In genomic region chr6:137866914-137867684, GRCh38 we compare ENCODE assay signal across 8 cellular contexts. TPM values are rescaled to one million over a fixed set of nuclear protein-coding genes. Genes with fewer than 3 reads are reported as not detected.
DNase-seq lines count a peak whose midpoint lies in the region; ATAC-seq and TF ChIP-seq lines count a peak whose summit lies in the region.

TSS of gene TNFAIP3 (plus strand) at chr6:137867259. CDS start at chr6:137871228, 3,969 bp downstream.

- H3K4me1 ChIP-seq in adipocyte (ENCODE audit: control insufficient read depth, insufficient read depth, low read length) (peaks cover 42% of the 10 kb centered on the region), heart right ventricle (peaks cover 3 to 58% (median 39%) of the 10 kb centered on the region in 9 donors), upper lobe of right lung (peaks cover 37% of the 10 kb centered on the region)

- H3K27me3 ChIP-seq in adipocyte (replicated peaks; ENCODE audit: control insufficient read depth, insufficient read depth, low read length): no peaks in the 10 kb centered on the region
- no peaks in the 10 kb centered on the region for H3K27me3 ChIP-seq in heart right ventricle
- no peaks in the 10 kb centered on the region for H3K27me3 ChIP-seq in upper lobe of right lung

- H3K27ac ChIP-seq in heart right ventricle (peak within 1 kb of the TSS; percentile 57 to 96 (median 88)), upper lobe of right lung (peak within 1 kb of the TSS; percentile 96)

- peaks cover 1% of the 10 kb centered on the region for H3K36me3 Mint-ChIP-seq in progenitor cell of endocrine pancreas (ENCODE audit: insufficient read depth)

- H3K4me3 Mint-ChIP-seq in progenitor cell of endocrine pancreas (ENCODE audit: low read depth): peak within 1 kb of the TSS; percentile 88

- peak within 1 kb of the TSS; percentile 96 for H3K9ac ChIP-seq in adipocyte (ENCODE audit: low read length)

- DNase-seq in NCI-H1092 treated with DMSO at 0.1 percent for 48 hours (lab: John Stamatoyannopoulos, UW): peak; percentile 36
- DNase-seq in T follicular helper cell (ENCODE audit: low read depth): peak; percentile 93
- peak; percentile 98 for DNase-seq in adipocyte (ENCODE audit: low read depth)
- peak; percentile 92 to 93 for DNase-seq in heart right ventricle
- peak; percentile 85 for DNase-seq in progenitor cell of endocrine pancreas (ENCODE audit: low spot score, unreplicated experiment)
- DNase-seq in upper lobe of right lung: peak; percentile 97

- TF ChIP-seq CTCF in GM12875 (IDR thresholded peaks at IDR 0.05; ENCODE audit: borderline replicate concordance, insufficient read depth, low read depth, low read length) (peak; percentile 76), heart right ventricle (IDR thresholded peaks at IDR 0.05) (peak; percentile 68 to 99 (median 82)), progenitor cell of endocrine pancreas (IDR thresholded peaks at IDR 0.05; ENCODE audit: unreplicated experiment) (peak; percentile 90), upper lobe of right lung (IDR thresholded peaks at IDR 0.05) (peak; percentile 70)

- H3K27me3 Mint-ChIP-seq in progenitor cell of endocrine pancreas: peaks cover 48% of the 10 kb centered on the region

- 0 to 1% methylated on average over 80 to 87 of the region's 87 CpGs for WGBS in heart right ventricle, 2 donors

- no peaks in the 10 kb centered on the region for H3K9me3 Mint-ChIP-seq in progenitor cell of endocrine pancreas (ENCODE audit: low read depth)

- peak within 1 kb of the TSS; percentile 94 for H3K27ac Mint-ChIP-seq in progenitor cell of endocrine pancreas

- intact Hi-C loops in heart right ventricle (cut with DNase I): loop anchor here (1.0 to 10.0 kb wide), 10 partner anchors 65 to 160 kb away; no protein-coding TSS in a partner anchor
- intact Hi-C loops in upper lobe of right lung (cut with DNase I): loop anchor here (5.0 kb wide), 1 partner anchor 160 kb away; no protein-coding TSS in a partner anchor

- ATAC-seq in HG02642 (IDR thresholded peaks at IDR 0.05; ENCODE audit: poor library complexity, unreplicated experiment): peak; percentile 76
- peak; percentile 93 to 97 (median 94) for ATAC-seq in heart right ventricle
- ATAC-seq in upper lobe of right lung: peak; percentile 96

- H3K4me3 ChIP-seq in GM12875 (ENCODE audit: low read depth, low read length) (peak within 1 kb of the TSS; percentile 53), adipocyte (ENCODE audit: low read length) (peak within 1 kb of the TSS; percentile 93), heart right ventricle (peak within 1 kb of the TSS; percentile 75 to 99 (median 85)), upper lobe of right lung (peak within 1 kb of the TSS; percentile 96)

- H3K9me3 ChIP-seq in adipocyte (ENCODE audit: control insufficient read depth, low read length): no peaks in the 10 kb centered on the region
- H3K9me3 ChIP-seq in heart right ventricle: no peaks in the 10 kb centered on the region
- H3K9me3 ChIP-seq in upper lobe of right lung: no peaks in the 10 kb centered on the region

- H3K36me3 ChIP-seq in adipocyte (ENCODE audit: control insufficient read depth, insufficient read depth, low read length, severe bottlenecking) (peaks cover 6% of the 10 kb centered on the region), heart right ventricle (peaks cover 0 to 10% (median 0%) of the 10 kb centered on the region in 9 donors), upper lobe of right lung (peaks cover 8% of the 10 kb centered on the region)

- H3K4me1 Mint-ChIP-seq in progenitor cell of endocrine pancreas (ENCODE audit: low read depth): peaks cover 9% of the 10 kb centered on the region

RNA-seq across cellular contexts. Expression of gene TNFAIP3, which starts in this region (rescaled TPM):
- 10 to 100 TPM in 5 of 10 donors, 1 to 10 TPM in 5; 3.2 to 33.3 (median 9.6) TPM for total RNA-seq in heart right ventricle
- polyA plus RNA-seq in heart right ventricle: 1 to 10 TPM; 2.9 to 4.5 TPM
- 3.6 and 5.1 TPM in 2 replicates for total RNA-seq in progenitor cell of endocrine pancreas
- total RNA-seq in upper lobe of right lung: 45.9 TPM

Comparison
In these comparisons a context has a peak if more than half of its experiments do, and no peak if none do; other contexts are left out.
1. Peak in every context shown above with its lines: DNase-seq, ATAC-seq, H3K4me3 ChIP-seq and H3K27ac ChIP-seq.
2. DNase-seq: peak in every context shown above with its lines; median percentile 98 in adipocyte; 97 in upper lobe of right lung; 93 in T follicular helper cell; 92 in heart right ventricle; 85 in progenitor cell of endocrine pancreas; 36 in NCI-H1092 treated with DMSO at 0.1 percent for 48 hours.